ENCODE assay signal across 25 cellular contexts in genomic region chr3:156246939-156247725, GRCh38.
DNase-seq lines count a peak whose midpoint lies in the region; ATAC-seq, FAIRE-seq and TF ChIP-seq lines count a peak whose summit lies in the region.
"Had no signal": no experiment of that assay in that cellular context is flagged by ENCODE, and none has a peak within 500 bp of the region (broad histone marks: within the 10 kb centered on the region; RNA-seq: fewer than 3 reads in every experiment).

No MANE protein-coding gene starts in this region.

- DNase-seq in Ammon's horn (ENCODE audit: low spot score) (peak; percentile 17), RCC 7860 (ENCODE audit: low spot score) (peak; percentile 60), fibroblast of pulmonary artery (ENCODE audit: low read depth) (peak; percentile 28), occipital lobe (lab: John Stamatoyannopoulos, UW) (peak; percentile 8), Kasumi-1 (lab: John Stamatoyannopoulos, UW) (no peak), sigmoid colon (no peak), H54 (ENCODE audit: insufficient read length, low spot score) (no peak)
- DNase-seq: activated CD4-positive, alpha-beta T cell treated with anti-CD3 and anti-CD28 coated beads, Interleukin-2, amount 50 U/mL, for 1 hour; activated naive CD4-positive, alpha-beta T cell treated with anti-CD3 and anti-CD28 coated beads, Interleukin-2, amount 50 U/mL, for 16 hours; caudate nucleus; dermis blood vessel endothelial cell; HCEC 1CT; mucosa of descending colon; NCI-H2029 treated with DMSO at 0.1 percent for 48 hours; NCI-H2227 treated with DMSO at 0.1 percent for 48 hours; NCI-H82; nephron progenitor cell; right lobe of liver; stimulated activated naive CD8-positive, alpha-beta T cell treated with anti-CD3 and anti-CD28 coated beads, Interleukin-15, amount 100 ng/mL, for 72 hours; trophoblast cell; WERI-Rb-1 had no signal

- no peak for TF ChIP-seq EP300 in sigmoid colon (IDR thresholded peaks at IDR 0.05)

- H3K27me3 ChIP-seq in sigmoid colon: no peaks in the 10 kb centered on the region
- H3K27me3 ChIP-seq: right lobe of liver had no signal

- no peak for TF ChIP-seq CTCF in fibroblast of pulmonary artery (IDR thresholded peaks at IDR 0.05; ENCODE audit: low read length, missing control alignments)
- no peak for TF ChIP-seq CTCF in sigmoid colon (IDR thresholded peaks at IDR 0.05)

- H3K36me3 ChIP-seq in sigmoid colon: no peaks in the 10 kb centered on the region
- H3K36me3 ChIP-seq: right lobe of liver, WERI-Rb-1 had no signal

- peaks cover 0 to 6% (median 0%) of the 10 kb centered on the region in 4 donors for H3K4me1 ChIP-seq in sigmoid colon
- H3K4me1 ChIP-seq: parathyroid adenoma, right lobe of liver had no signal

- H3K9me3 ChIP-seq in sigmoid colon: no peaks in the 10 kb centered on the region
- H3K9me3 ChIP-seq: mucosa of descending colon, right lobe of liver had no signal

- H3K4me3 ChIP-seq in fibroblast of pulmonary artery (replicated peaks; ENCODE audit: low read depth, low read length) (no peak overlapping the region), sigmoid colon (no peak overlapping the region)
- H3K4me3 ChIP-seq: mucosa of descending colon, right lobe of liver had no signal

- H3K27ac ChIP-seq in sigmoid colon: no peak overlapping the region
- H3K27ac ChIP-seq: parathyroid adenoma, right lobe of liver, WERI-Rb-1 had no signal

- FAIRE-seq in RCC 7860 (lab: Jason Lieb, UNC) (peak; percentile 57), H54 (lab: Jason Lieb, UNC) (no peak)
- FAIRE-seq: endometrium, GM12892 had no signal

- intact Hi-C loops in sigmoid colon (cut with DNase I): no loop called here

- no peak for ATAC-seq in HG03097 (IDR thresholded peaks at IDR 0.05; ENCODE audit: low FRiP score, unreplicated experiment)
- ATAC-seq: mucosa of descending colon; right lobe of liver; stimulated activated naive CD8-positive, alpha-beta T cell treated with anti-CD3 and anti-CD28 coated beads, Interleukin-15, amount 100 ng/mL, for 72 hours had no signal

- WGBS in sigmoid colon, 2 donors: 85 to 88% methylated on average over 5 of the region's 5 CpGs

- TF ChIP-seq POLR2A in sigmoid colon (IDR thresholded peaks at IDR 0.05): no peak
- TF ChIP-seq POLR2A in H54 (IDR thresholded peaks at IDR 0.05; ENCODE audit: low read depth, low read length): no peak

Comparison
In these comparisons a context has a peak if more than half of its experiments do, and no peak if none do; other contexts are left out.
1. DNase-seq: peak in Ammon's horn (single experiment), RCC 7860 (single experiment), fibroblast of pulmonary artery (single experiment) and occipital lobe (single experiment); none in Kasumi-1 (0 of 2), sigmoid colon (single experiment) and H54 (single experiment).